Comparison of ENCODE assay signal across 14 cellular contexts in the genomic region with DNA sequence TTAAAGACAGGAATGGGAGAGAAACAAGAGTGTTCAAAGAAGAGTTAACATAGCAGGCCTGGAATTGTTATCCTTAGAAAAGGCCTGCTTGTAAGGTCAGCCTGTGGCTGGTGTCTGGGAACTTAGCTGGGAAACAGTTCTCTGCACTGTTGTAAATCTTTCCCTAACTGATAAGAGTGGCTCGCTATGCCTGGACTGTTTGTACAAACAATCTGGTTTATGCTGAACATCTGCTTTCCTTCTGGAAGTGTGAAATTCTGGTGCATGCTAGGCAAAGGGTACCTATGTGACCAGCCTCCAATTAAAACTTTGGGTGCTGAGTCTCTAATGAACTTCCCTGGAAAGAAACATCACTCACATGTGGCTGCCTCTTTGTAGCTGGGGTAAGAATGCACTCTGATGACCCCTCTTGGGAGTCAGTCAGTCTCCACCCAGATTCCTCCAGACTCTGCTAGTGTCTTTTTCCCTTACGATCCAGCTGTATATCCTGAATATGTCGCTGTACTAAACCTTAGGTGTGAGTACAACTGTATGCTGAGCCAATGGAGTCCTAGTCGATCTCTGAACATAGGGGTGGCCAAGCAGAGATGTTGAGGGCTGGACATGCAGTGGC. TPM values are rescaled to one million over a fixed set of nuclear protein-coding genes. Genes with fewer than 3 reads are reported as not detected.
DNase-seq lines count a peak whose midpoint lies in the region; ATAC-seq and TF ChIP-seq lines count a peak whose summit lies in the region.
"Had no signal": no experiment of that assay in that cellular context is flagged by ENCODE, and none has a peak within 500 bp of the region (broad histone marks: within the 10 kb centered on the region; RNA-seq: fewer than 3 reads in every experiment).

No MANE protein-coding gene starts in this region.

- peaks cover 1% of the 10 kb centered on the region for H4K20me1 ChIP-seq in fibroblast of lung (ENCODE audit: control insufficient read depth, extremely low read depth, insufficient read depth, low read length)
- H4K20me1 ChIP-seq: BLaER1 treated with 17β-estradiol and CSF1 and Interleukin-3, amounts not matched to agents 10 nM and 100 nM had no signal

- WGBS in mesodermal cell (ENCODE audit: insufficient coverage in 2 of 2), 2 experiments = 91 to 100% methylated on average over 1 to 3 of the region's 4 CpGs

- H3K79me2 ChIP-seq in fibroblast of lung (ENCODE audit: control insufficient read depth, insufficient read depth, low read length) = peaks cover 65% of the 10 kb centered on the region

- H2AFZ ChIP-seq in fibroblast of lung (ENCODE audit: low read length) = no peak overlapping the region

- TF ChIP-seq CTCF in fibroblast of lung (conservative IDR thresholded peaks at IDR 0.05 in 1 of 2, IDR thresholded peaks at IDR 0.05 in 1 of 2; ENCODE audit: low read depth in 1 of 2, low read length in 2 of 2) = no peak

- no peak overlapping the region for H3K4me2 ChIP-seq in fibroblast of lung (ENCODE audit: extremely low read depth, insufficient read depth, low read length)

- H3K27me3 ChIP-seq in fibroblast of lung (ENCODE audit: control insufficient read depth, insufficient read depth, low read length) (no peaks in the 10 kb centered on the region), subcutaneous abdominal adipose tissue (ENCODE audit: control insufficient read depth in 5 of 5, insufficient read depth in 4 of 5, low read length in 5 of 5) (no peaks in the 10 kb centered on the region)
- H3K27me3 ChIP-seq: BLaER1 treated with 17β-estradiol and CSF1 and Interleukin-3, amounts not matched to agents 10 nM and 100 nM had no signal

- H3K27ac ChIP-seq in fibroblast of lung (ENCODE audit: insufficient read depth, low read length) (peak overlapping the region; percentile 70), mesodermal cell (ENCODE audit: low read depth, low read length, severe bottlenecking) (peak overlapping the region; percentile 89), subcutaneous abdominal adipose tissue (ENCODE audit: low read depth, low read length) (peak overlapping the region; percentile 99)
- H3K27ac ChIP-seq: BLaER1 treated with 17β-estradiol and CSF1 and Interleukin-3, amounts not matched to agents 10 nM and 100 nM had no signal

- H3K4me1 ChIP-seq in fibroblast of lung (ENCODE audit: control insufficient read depth, extremely low read depth, insufficient read depth, low read length) (peaks cover 81% of the 10 kb centered on the region), mesodermal cell (ENCODE audit: control insufficient read depth, insufficient read depth, low read length, poor library complexity, severe bottlenecking) (peaks cover 46% of the 10 kb centered on the region), subcutaneous abdominal adipose tissue (ENCODE audit: control insufficient read depth in 5 of 5, insufficient read depth in 5 of 5, low read length in 5 of 5) (peaks cover 32 to 96% (median 89%) of the 10 kb centered on the region in 5 donors)

- H3K9ac ChIP-seq in fibroblast of lung (ENCODE audit: insufficient read depth, low read length) = no peak overlapping the region
- H3K9ac ChIP-seq in subcutaneous abdominal adipose tissue (ENCODE audit: low read length in 5 of 5) = peak overlapping the region in 2 of 5 donors; percentile 25 to 33
- H3K9ac ChIP-seq: BLaER1 treated with 17β-estradiol and CSF1 and Interleukin-3, amounts not matched to agents 10 nM and 100 nM had no signal

- H3K4me3 ChIP-seq in fibroblast of lung (replicated peaks in 1 of 4; ENCODE audit: control extremely low read depth in 1 of 4, insufficient read depth in 1 of 4, low read depth in 3 of 4, low read length in 4 of 4) = no peak overlapping the region
- no peak overlapping the region for H3K4me3 ChIP-seq in mesodermal cell (ENCODE audit: extremely low read depth, insufficient read depth, low read length, poor library complexity, severe bottlenecking)
- H3K4me3 ChIP-seq in subcutaneous abdominal adipose tissue (ENCODE audit: low read depth in 1 of 5, low read length in 5 of 5) = no peak overlapping the region
- H3K4me3 ChIP-seq: BLaER1 treated with 17β-estradiol and CSF1 and Interleukin-3, amounts not matched to agents 10 nM and 100 nM had no signal

- ATAC-seq in HG02885 (IDR thresholded peaks at IDR 0.05; ENCODE audit: poor library complexity, unreplicated experiment) (no peak), GM21367 (IDR thresholded peaks at IDR 0.05; ENCODE audit: unreplicated experiment) (no peak)
- ATAC-seq: T-cell had no signal

- H3K9me3 ChIP-seq in fibroblast of lung (ENCODE audit: control insufficient read depth, insufficient read depth, low read depth, low read length) = no peaks in the 10 kb centered on the region
- H3K9me3 ChIP-seq in mesodermal cell (ENCODE audit: control insufficient read depth, low read length) = no peaks in the 10 kb centered on the region
- H3K9me3 ChIP-seq in subcutaneous abdominal adipose tissue (ENCODE audit: control insufficient read depth in 5 of 5, low read length in 5 of 5) = no peaks in the 10 kb centered on the region
- H3K9me3 ChIP-seq: BLaER1 treated with 17β-estradiol and CSF1 and Interleukin-3, amounts not matched to agents 10 nM and 100 nM had no signal

- H3K36me3 ChIP-seq in fibroblast of lung (ENCODE audit: control insufficient read depth, insufficient read depth, low read length) = peaks cover 74% of the 10 kb centered on the region
- H3K36me3 ChIP-seq in mesodermal cell (ENCODE audit: control insufficient read depth, insufficient read depth, low read length) = peaks cover 100% of the 10 kb centered on the region
- H3K36me3 ChIP-seq in subcutaneous abdominal adipose tissue (ENCODE audit: control insufficient read depth in 5 of 5, insufficient read depth in 5 of 5, low read length in 5 of 5) = peaks cover 15 to 100% (median 98%) of the 10 kb centered on the region in 5 donors

- DNase-seq in HuH-7 (ENCODE audit: low spot score) = peak; percentile 30
- DNase-seq in fibroblast of lung (ENCODE audit: low read depth in 2 of 2) = peak; percentile 45 to 81
- no peak for DNase-seq in hepatic stellate cell (ENCODE audit: low spot score)
- no peak for DNase-seq in NCI-H2196 treated with DMSO at 0.1 percent for 48 hours (lab: John Stamatoyannopoulos, UW; ENCODE audit: unreplicated experiment)
- DNase-seq: activated CD4-positive, alpha-beta T cell treated with anti-CD3 and anti-CD28 coated beads, Interleukin-2, amount 10 ng/mL, durations not matched to agents 7 days and 5 days; activated gamma-delta T cell treated with Interleukin-2 at 50 U/mL for 16 hours; midbrain; stimulated activated CD4-positive, alpha-beta T cell treated with anti-CD3 and anti-CD28 coated beads, Interleukin-12 subunit alpha, Interleukin-12 subunit beta, amount 100 ng/mL, for 4 hours; T-cell had no signal

RNA-seq across cellular contexts. Expression of a gene that starts 16.5 kb away (rescaled TPM):
- total RNA-seq in fibroblast of lung = 408 and 448 TPM in 2 replicates
- 3,177 and 6,513 TPM in 2 replicates for polyA plus RNA-seq in fibroblast of lung
- polyA plus RNA-seq in fibroblast of lung (2012) = 2,724 and 6,217 TPM in 2 replicates
- 2,926 and 5,651 TPM in 2 replicates for polyA minus RNA-seq in fibroblast of lung (ENCODE audit: low replicate concordance)
- polyA plus RNA-seq in mesodermal cell (2013, experiment 1 of 2) = 2,112 TPM
- 2,024 TPM for polyA plus RNA-seq in mesodermal cell (2013, experiment 2 of 2)

Comparison
In these comparisons a context has a peak if more than half of its experiments do, and no peak if none do; other contexts are left out.
1. DNase-seq: peak in HuH-7 (single experiment) and fibroblast of lung (2 of 2); none in hepatic stellate cell (single experiment) and NCI-H2196 treated with DMSO at 0.1 percent for 48 hours (single experiment).
2. Peak in every context shown above with its lines, with median percentiles within 50 percentile points of each other: H3K27ac ChIP-seq.